ENCODE assay signal across 24 cellular contexts in genomic region chr12:57700317-57700716, GRCh38.
"Had no signal": no experiment of that assay in that cellular context is flagged by ENCODE, and none has a peak within 500 bp of the region (broad histone marks: within the 10 kb centered on the region; RNA-seq: fewer than 3 reads in every experiment).

No MANE protein-coding gene starts in this region.

- DNase-seq: activated CD4-positive, alpha-beta memory T cell treated with anti-CD3 and anti-CD28 coated beads, Interleukin-2, amount 10 ng/mL, durations not matched to agents 7 days and 5 days; activated CD4-positive, alpha-beta T cell treated with anti-CD3 and anti-CD28 coated beads for 1 hour; activated CD4-positive, alpha-beta T cell treated with anti-CD3 and anti-CD28 coated beads, Interleukin-2, amount 50 U/mL, for 1 hour; activated gamma-delta T cell treated with Interleukin-2 at 50 U/mL for 16 hours; activated naive CD4-positive, alpha-beta T cell treated with anti-CD3 and anti-CD28 coated beads, Interleukin-2, amount 10 ng/mL, durations not matched to agents 7 days and 5 days; activated naive CD8-positive, alpha-beta T cell treated with anti-CD3 and anti-CD28 coated beads for 36 hours; activated T-cell treated with anti-CD3 and anti-CD28 coated beads for 4 hours; activated T-cell treated with anti-CD3 and anti-CD28 coated beads, Interleukin-2, amount 50 U/mL, for 48 hours; brain microvascular endothelial cell; NCI-H1092; NCI-H1417; NCI-H187; NCI-H2081; NCI-H446; NCI-H524; PC-3; SHP77; SW 1271 had no signal

- H3K4me3 ChIP-seq: cardiac muscle cell, SJSA1 had no signal

- H3K9ac ChIP-seq: KMS-11 had no signal

- H3K4me3 Mint-ChIP-seq: activated CD4-positive, alpha-beta memory T cell treated with anti-CD3 and anti-CD28 coated beads, Interleukin-2, amount 10 ng/mL, durations not matched to agents 7 days and 5 days; activated naive CD4-positive, alpha-beta T cell treated with anti-CD3 and anti-CD28 coated beads, Interleukin-2, amount 10 ng/mL, durations not matched to agents 7 days and 5 days; activated naive CD8-positive, alpha-beta T cell treated with anti-CD3 and anti-CD28 coated beads for 36 hours had no signal

- ATAC-seq: PC-3, SK-N-SH treated with all-trans-retinoic acid at 6 μM for 48 hours had no signal

- H3K27ac Mint-ChIP-seq: activated CD4-positive, alpha-beta memory T cell treated with anti-CD3 and anti-CD28 coated beads, Interleukin-2, amount 10 ng/mL, durations not matched to agents 7 days and 5 days; activated naive CD4-positive, alpha-beta T cell treated with anti-CD3 and anti-CD28 coated beads, Interleukin-2, amount 10 ng/mL, durations not matched to agents 7 days and 5 days; activated naive CD8-positive, alpha-beta T cell treated with anti-CD3 and anti-CD28 coated beads for 36 hours; activated T-helper 2 cell treated with anti-CD3 and anti-CD28 coated beads, Interferon-gamma antibody, Interleukin-2, Interleukin-4, amounts not matched to agents 10 μg/mL and 5 μg/mL and 100 μg/mL, durations not matched to agents 14 hours and 24 hours and 36 hours had no signal

- H3K27ac ChIP-seq: brain microvascular endothelial cell, cardiac muscle cell, KMS-11, SJSA1 had no signal

- H3K27me3 Mint-ChIP-seq: activated CD4-positive, alpha-beta memory T cell treated with anti-CD3 and anti-CD28 coated beads, Interleukin-2, amount 10 ng/mL, durations not matched to agents 7 days and 5 days; activated naive CD4-positive, alpha-beta T cell treated with anti-CD3 and anti-CD28 coated beads, Interleukin-2, amount 10 ng/mL, durations not matched to agents 7 days and 5 days; activated naive CD8-positive, alpha-beta T cell treated with anti-CD3 and anti-CD28 coated beads for 36 hours; IgD-negative memory B cell had no signal

- H3K27me3 ChIP-seq: brain microvascular endothelial cell, cardiac muscle cell, SJSA1 had no signal

- H3K4me1 ChIP-seq: SJSA1 had no signal

- H3K4me2 ChIP-seq: KMS-11 had no signal
